Comparison of ENCODE assay signal across 15 cellular contexts in genomic region chr4:38590017-38590416, GRCh38.
"Had no signal": no experiment of that assay in that cellular context is flagged by ENCODE, and none has a peak within 500 bp of the region (broad histone marks: within the 10 kb centered on the region; RNA-seq: fewer than 3 reads in every experiment).

No MANE protein-coding gene starts in this region.

- DNase-seq: erythroblast; hippocampal formation; kidney glomerular epithelial cell; mesendoderm; naive B cell; sigmoid colon; small intestine; stimulated activated CD4-positive, alpha-beta T cell treated with anti-CD3 and anti-CD28 coated beads, Interleukin-12 subunit alpha, Interleukin-12 subunit beta, amount 100 ng/mL, for 4 hours; stimulated activated naive CD4-positive, alpha-beta T cell; stomach; substantia nigra; thyroid gland had no signal

- H3K9me3 ChIP-seq: prostate gland, sigmoid colon, thyroid gland had no signal

- H3K36me3 ChIP-seq: heart left ventricle, prostate gland, sigmoid colon, stomach, thyroid gland had no signal

- H3K27me3 ChIP-seq: heart left ventricle, sigmoid colon, stomach, thyroid gland had no signal

- H3K27ac ChIP-seq: heart left ventricle, parathyroid adenoma, prostate gland, stomach, thyroid gland had no signal

- H3K4me3 ChIP-seq: heart left ventricle, prostate gland, sigmoid colon, stomach, thyroid gland had no signal

- H3K4me1 ChIP-seq: parathyroid adenoma, prostate gland had no signal
